10 cellular contexts compared by ENCODE assay signal in the genomic region with DNA sequence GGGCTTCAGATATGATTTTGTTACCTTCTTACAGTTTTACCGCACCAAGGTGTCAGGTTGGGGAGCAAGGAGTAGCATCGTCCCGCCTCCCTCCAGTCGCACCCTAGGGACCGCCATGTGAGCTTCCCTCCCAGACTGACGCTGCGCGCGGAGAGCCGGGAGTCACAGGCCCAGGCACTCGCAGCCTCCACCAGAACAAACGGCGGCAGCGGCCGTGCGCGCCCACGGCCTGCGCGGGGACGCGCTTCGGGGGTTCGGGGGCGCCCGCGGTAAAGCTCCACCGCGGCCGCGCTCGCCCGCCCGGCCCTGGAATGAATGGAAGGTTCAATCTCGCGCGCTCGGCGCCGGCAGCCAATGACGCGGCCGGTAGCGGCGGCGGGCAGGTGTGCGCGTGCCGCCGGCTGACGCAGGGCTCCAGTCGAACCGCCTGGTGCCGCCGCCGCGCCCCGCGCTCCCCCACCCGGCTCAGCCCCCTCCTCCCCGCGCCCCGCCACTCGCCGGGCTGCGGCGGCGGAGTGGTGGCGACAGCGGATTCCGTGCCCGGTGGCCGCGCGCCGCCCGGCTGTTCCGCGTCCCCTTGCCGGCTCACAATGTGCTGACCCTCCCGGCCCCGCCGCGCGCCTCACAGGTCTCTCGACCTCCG. TPM values are rescaled to one million over a fixed set of nuclear protein-coding genes. Genes with fewer than 3 reads are reported as not detected.
DNase-seq lines count a peak whose midpoint lies in the region; ATAC-seq and TF ChIP-seq lines count a peak whose summit lies in the region.
"Had no signal": no experiment of that assay in that cellular context is flagged by ENCODE, and none has a peak within 500 bp of the region (broad histone marks: within the 10 kb centered on the region; RNA-seq: fewer than 3 reads in every experiment).

No MANE protein-coding gene starts in this region.

- no peaks in the 10 kb centered on the region for H3K79me2 ChIP-seq in hepatocyte

- H3K4me3 ChIP-seq in H7 (ENCODE audit: insufficient read depth, low read depth, low read length) (peak overlapping the region; percentile 64), ascending aorta (peak overlapping the region; percentile 35 to 45), hepatocyte (peak overlapping the region; percentile 81), psoas muscle (peak overlapping the region; percentile 67)

- H3K4me1 ChIP-seq in ascending aorta (no peaks in the 10 kb centered on the region), hepatocyte (ENCODE audit: insufficient read depth) (no peaks in the 10 kb centered on the region), psoas muscle (peaks cover 4% of the 10 kb centered on the region)

- DNase-seq in H7 (peak; percentile 94), ascending aorta (ENCODE audit: low spot score in 2 of 2) (no peak), hepatocyte (ENCODE audit: low spot score) (peak; percentile 82), psoas muscle (no peak), NCI-H1694 treated with DMSO at 0.1 percent for 48 hours (lab: John Stamatoyannopoulos, UW) (no peak), AG08395 (ENCODE audit: low spot score) (no peak)
- DNase-seq: activated CD4-positive, alpha-beta T cell treated with anti-CD3 and anti-CD28 coated beads for 4 hours; Peyer's patch had no signal

- WGBS in hepatocyte (ENCODE audit: low lambda C conversion rate, missing lambda C conversion rate): 4% methylated on average over 48 of the region's 87 CpGs
- WGBS in psoas muscle, 3 donors: 4 to 9% (median 6%) methylated on average over 51 to 86 of the region's 87 CpGs

- intact Hi-C loops in ascending aorta (cut with DNase I): no loop called here
- intact Hi-C loops in psoas muscle (cut with DNase I): loop anchor here in 1 of 2 donors (2.0 kb wide), 1 partner anchor 138 kb away; no protein-coding TSS in a partner anchor

- peak overlapping the region; percentile 98 for H3K4me2 ChIP-seq in hepatocyte

- H3K36me3 ChIP-seq in H7 (replicated peaks; ENCODE audit: control insufficient read depth, insufficient read depth, low read length): no peaks in the 10 kb centered on the region
- no peaks in the 10 kb centered on the region for H3K36me3 ChIP-seq in ascending aorta
- no peaks in the 10 kb centered on the region for H3K36me3 ChIP-seq in hepatocyte (replicated peaks; ENCODE audit: insufficient read depth, low read depth)
- H3K36me3 ChIP-seq in psoas muscle (ENCODE audit: insufficient read depth in 1 of 2, low read depth in 1 of 2): no peaks in the 10 kb centered on the region
- H3K36me3 ChIP-seq: Peyer's patch had no signal

- H3K27me3 ChIP-seq in H7 (ENCODE audit: control insufficient read depth, insufficient read depth, low read length): no peaks in the 10 kb centered on the region; the same call in 1 of the 2 replicates
- H3K27me3 ChIP-seq in ascending aorta: no peaks in the 10 kb centered on the region
- peaks cover 5% of the 10 kb centered on the region for H3K27me3 ChIP-seq in hepatocyte
- peaks cover 17 to 70% (median 19%) of the 10 kb centered on the region in 3 donors for H3K27me3 ChIP-seq in psoas muscle (ENCODE audit: insufficient read depth in 3 of 3, low read length in 2 of 3)

- ATAC-seq in psoas muscle: peak in 2 of 4 donors; percentile 12 to 43
- ATAC-seq in GM18502 (IDR thresholded peaks at IDR 0.05; ENCODE audit: poor library complexity, unreplicated experiment): no peak
- no peak for ATAC-seq in GM18909 (IDR thresholded peaks at IDR 0.05; ENCODE audit: poor library complexity, unreplicated experiment)

- H3K9me3 ChIP-seq in ascending aorta (no peaks in the 10 kb centered on the region), hepatocyte (ENCODE audit: low read depth) (no peaks in the 10 kb centered on the region), psoas muscle (no peaks in the 10 kb centered on the region)
- H3K9me3 ChIP-seq: Peyer's patch had no signal

- H3K27ac ChIP-seq in ascending aorta (no peak overlapping the region), hepatocyte (peak overlapping the region; percentile 93), psoas muscle (no peak overlapping the region)
- H3K27ac ChIP-seq: Peyer's patch had no signal

- peak overlapping the region; percentile 97 for H2AFZ ChIP-seq in hepatocyte

- TF ChIP-seq CTCF in ascending aorta (IDR thresholded peaks at IDR 0.05) (no peak), hepatocyte (IDR thresholded peaks at IDR 0.05; ENCODE audit: poor library complexity) (no peak), psoas muscle (IDR thresholded peaks at IDR 0.05) (no peak)

- H3K9me2 ChIP-seq in hepatocyte (replicated peaks; ENCODE audit: insufficient read depth): no peaks in the 10 kb centered on the region

- H4K20me1 ChIP-seq in hepatocyte (ENCODE audit: insufficient read depth, poor library complexity, severe bottlenecking): no peaks in the 10 kb centered on the region

RNA-seq across cellular contexts. Expression of a gene that starts 16.5 kb away (rescaled TPM):
- 45.6 and 61.2 TPM in 2 replicates for total RNA-seq in H7 (2014; rRNA removed; shearing (Covaris generic))
- total RNA-seq in ascending aorta (not detected), hepatocyte (8.6 and 8.9 TPM in 2 replicates), psoas muscle (not detected)
- polyA plus RNA-seq in hepatocyte (1.8 and 3.2 TPM in 2 replicates), psoas muscle (not detected)
- total RNA-seq: Peyer's patch had no signal

Comparison
In these comparisons a context has a peak if more than half of its experiments do, and no peak if none do; other contexts are left out.
1. DNase-seq: peak in H7 (single experiment) and hepatocyte (single experiment); none in ascending aorta (0 of 2), psoas muscle (0 of 2), NCI-H1694 treated with DMSO at 0.1 percent for 48 hours (single experiment) and AG08395 (single experiment).
2. Peak in every context shown above with its lines, with median percentiles within 50 percentile points of each other: H3K4me3 ChIP-seq.